ENCODE assay signal across 28 cellular contexts in the genomic region with DNA sequence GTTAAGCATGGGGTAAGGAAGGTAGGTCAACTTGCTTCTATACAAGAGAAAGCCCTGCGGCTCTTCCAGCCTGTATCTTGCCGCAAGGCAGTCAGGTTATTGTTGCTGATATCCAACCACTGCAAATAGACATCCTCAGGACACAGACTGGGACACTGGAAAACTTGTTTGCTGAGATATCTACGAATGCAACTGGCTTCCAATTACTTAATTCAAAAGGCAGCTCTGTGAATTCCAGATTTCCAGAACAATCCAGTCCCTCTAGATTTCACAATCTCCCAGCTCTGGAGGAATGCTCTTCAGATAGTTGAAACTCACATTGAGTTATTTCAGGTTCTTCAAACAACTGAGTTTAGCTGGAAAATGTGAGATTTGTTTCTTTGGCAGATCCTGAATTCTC. TPM values are rescaled to one million over a fixed set of nuclear protein-coding genes. Genes with fewer than 3 reads are reported as not detected.
A peak's percentile ranks its signal among the peaks of the same experiment; 100 is the strongest.
DNase-seq lines count a peak whose midpoint lies in the region; ATAC-seq lines count a peak whose summit lies in the region.
"Had no signal": no experiment of that assay in that cellular context is flagged by ENCODE, and none has a peak within 500 bp of the region (broad histone marks: within the 10 kb centered on the region; RNA-seq: fewer than 3 reads in every experiment).

No MANE protein-coding gene starts in this region.

- no peak overlapping the region for H3K4ac ChIP-seq in trophoblast cell (ENCODE audit: low read depth, low read length)

- no peak overlapping the region for H4K91ac ChIP-seq in trophoblast cell (ENCODE audit: low read depth, low read length)

- H3K79me1 ChIP-seq in trophoblast cell (ENCODE audit: low read length) = no peaks in the 10 kb centered on the region

- H4K8ac ChIP-seq in trophoblast cell (ENCODE audit: low read depth, low read length) = no peak overlapping the region

- ATAC-seq in GM21737 (IDR thresholded peaks at IDR 0.05; ENCODE audit: unreplicated experiment) = no peak
- ATAC-seq: activated T-cell treated with anti-CD3 and anti-CD28 coated beads, Interleukin-2, amount 50 U/mL, for 4 hours; heart left ventricle; left colon; SK-N-SH treated with all-trans-retinoic acid at 6 μM for 48 hours; stimulated activated naive CD8-positive, alpha-beta T cell treated with anti-CD3 and anti-CD28 coated beads, Interleukin-15, Interleukin-2, amounts not matched to agents 100 U/mL and 50 U/mL, for 24 hours had no signal

- no peak overlapping the region for H4K12ac ChIP-seq in trophoblast cell (ENCODE audit: low read depth, low read length)

- H2BK5ac ChIP-seq in trophoblast cell (ENCODE audit: low read depth, low read length, poor library complexity) = no peak overlapping the region

- H3K9me2 ChIP-seq in Karpas-422 (replicated peaks; ENCODE audit: insufficient read depth, low read length) = no peaks in the 10 kb centered on the region

- H3K27ac ChIP-seq in Karpas-422 (ENCODE audit: low read length) (no peak overlapping the region), trophoblast cell (ENCODE audit: low read depth, low read length) (no peak overlapping the region)
- H3K27ac ChIP-seq: heart left ventricle, RWPE1, thoracic aorta, VCaP had no signal

- H3K79me2 ChIP-seq in Karpas-422 (ENCODE audit: low read length) (no peaks in the 10 kb centered on the region), trophoblast cell (ENCODE audit: control insufficient read depth, insufficient read depth, low read length, poor library complexity) (no peaks in the 10 kb centered on the region)

- H3K23ac ChIP-seq in trophoblast cell (ENCODE audit: low read length) = no peak overlapping the region

- H3K36me3 ChIP-seq in Karpas-422 (ENCODE audit: insufficient read depth, low read length) = no peaks in the 10 kb centered on the region
- no peaks in the 10 kb centered on the region for H3K36me3 ChIP-seq in trophoblast cell (ENCODE audit: control insufficient read depth in 1 of 2, insufficient read depth in 2 of 2, low read length in 2 of 2)
- H3K36me3 ChIP-seq: heart left ventricle, thoracic aorta had no signal

- no peak overlapping the region for H2BK120ac ChIP-seq in trophoblast cell (ENCODE audit: insufficient read depth, low read length, poor library complexity)

- DNase-seq in EH (ENCODE audit: low read depth) = peak; percentile 33
- peak; percentile 23 for DNase-seq in Karpas-422
- peak; percentile 48 for DNase-seq in fibroblast of peridontal ligament (ENCODE audit: extremely low read depth)
- peak; percentile 94 to 99 for DNase-seq in trophoblast cell
- no peak for DNase-seq in SHP77 treated with DMSO at 0.1 percent for 48 hours (lab: John Stamatoyannopoulos, UW)
- no peak for DNase-seq in MV-4-11 (lab: John Stamatoyannopoulos, UW)
- DNase-seq: activated CD4-positive, alpha-beta T cell treated with anti-CD3 and anti-CD28 coated beads, Interleukin-2, amount 10 ng/mL, durations not matched to agents 24 days and 14 days; activated T-cell treated with anti-CD3 and anti-CD28 coated beads, Interleukin-2, amount 50 U/mL, for 4 hours; amygdala; CD4-positive, alpha-beta T cell; H9; heart left ventricle; left colon; NCI-H1105; NCI-H2029 treated with DMSO at 0.1 percent for 48 hours; NCI-H345; NCI-H82; stimulated activated CD4-positive, alpha-beta T cell treated with anti-CD3 and anti-CD28 coated beads, Interleukin-12 subunit alpha, Interleukin-12 subunit beta, amount 100 ng/mL, for 4 hours; stimulated activated naive CD8-positive, alpha-beta T cell treated with anti-CD3 and anti-CD28 coated beads, Interleukin-15, Interleukin-2, amounts not matched to agents 100 U/mL and 50 U/mL, for 24 hours had no signal

- WGBS in trophoblast cell (ENCODE audit: extremely low coverage, insufficient coverage, insufficient read length) = no CpG with 5 or more reads among the region's 3 CpGs

- H3K4me3 ChIP-seq in Karpas-422 (ENCODE audit: low read length) = no peak overlapping the region
- no peak overlapping the region for H3K4me3 ChIP-seq in trophoblast cell (ENCODE audit: low read depth, low read length)
- H3K4me3 ChIP-seq: heart left ventricle, thoracic aorta had no signal

- H3K27me3 ChIP-seq in Karpas-422 (ENCODE audit: low read length) = no peaks in the 10 kb centered on the region
- no peaks in the 10 kb centered on the region for H3K27me3 ChIP-seq in trophoblast cell (ENCODE audit: insufficient read depth, low read length)

- no peak overlapping the region for H3K4me2 ChIP-seq in Karpas-422 (ENCODE audit: low read depth, low read length, poor library complexity, severe bottlenecking)
- H3K4me2 ChIP-seq in trophoblast cell (ENCODE audit: low read length) = no peak overlapping the region

- H2AFZ ChIP-seq in Karpas-422 (ENCODE audit: low read length) (no peak overlapping the region), trophoblast cell (ENCODE audit: insufficient read depth, low read length, poor library complexity) (no peak overlapping the region)

- H3K9ac ChIP-seq in Karpas-422 (ENCODE audit: low read length) (no peak overlapping the region), trophoblast cell (ENCODE audit: low read length) (no peak overlapping the region)

- H2BK12ac ChIP-seq in trophoblast cell (ENCODE audit: low read length) = no peak overlapping the region

- no peaks in the 10 kb centered on the region for H4K20me1 ChIP-seq in Karpas-422 (ENCODE audit: insufficient read depth, low read depth, low read length)

- H3K14ac ChIP-seq in trophoblast cell (ENCODE audit: low read length) = no peak overlapping the region

- H3K9me3 ChIP-seq in Karpas-422 (ENCODE audit: low read length) (no peaks in the 10 kb centered on the region), trophoblast cell (ENCODE audit: insufficient read depth, low read depth, low read length) (no peaks in the 10 kb centered on the region)
- H3K9me3 ChIP-seq: heart left ventricle, thoracic aorta had no signal

- H3K18ac ChIP-seq in trophoblast cell (ENCODE audit: low read length) = no peak overlapping the region

- no peak overlapping the region for H2AK5ac ChIP-seq in trophoblast cell (ENCODE audit: low read length)

- H3K4me1 ChIP-seq in Karpas-422 (ENCODE audit: low read length) (no peaks in the 10 kb centered on the region), trophoblast cell (ENCODE audit: control insufficient read depth in 1 of 2, insufficient read depth in 2 of 2, low read length in 2 of 2) (no peaks in the 10 kb centered on the region)
- H3K4me1 ChIP-seq: heart left ventricle had no signal

RNA-seq across cellular contexts. Expression of a gene that starts 34.6 kb away (rescaled TPM):
- not detected in 2 replicates for total RNA-seq in Karpas-422 (2014; rRNA removed; shearing (Covaris generic); ENCODE audit: low replicate concordance)
- 0.03 and 0.04 TPM in 2 replicates for polyA plus RNA-seq in trophoblast cell (2013)
- total RNA-seq: activated CD4-positive, alpha-beta T cell treated with anti-CD3 and anti-CD28 coated beads, Interleukin-2, amount 10 ng/mL, durations not matched to agents 24 days and 14 days; activated T-cell treated with anti-CD3 and anti-CD28 coated beads, Interleukin-2, amount 50 U/mL, for 4 hours; bronchial epithelial cell; CD4-positive, alpha-beta T cell; H9; left colon; natural killer cell treated with Interleukin-12 subunit alpha and Interleukin-12 subunit beta and Interleukin-15 and Interleukin-18, amount 100 ng/mL, for 72 hours; osteocyte; T-helper 2 cell treated with Interferon-gamma antibody and Interleukin-4, amounts not matched to agents 100 ng/mL and 5 ng/mL, for 36 hours; thoracic aorta had no signal
- polyA plus RNA-seq: heart left ventricle had no signal

RNA-seq across cellular contexts. Expression of a gene that starts 51.8 kb away (rescaled TPM):
- total RNA-seq in Karpas-422 (2014; rRNA removed; shearing (Covaris generic); ENCODE audit: low replicate concordance) = 126 and 134 TPM in 2 replicates
- 80.2 and 85.1 TPM in 2 replicates for polyA plus RNA-seq in trophoblast cell (2013)

Comparison
In these comparisons a context has a peak if more than half of its experiments do, and no peak if none do; other contexts are left out.
1. DNase-seq: peak in EH (single experiment), Karpas-422 (single experiment), fibroblast of peridontal ligament (single experiment) and trophoblast cell (2 of 2); none in SHP77 treated with DMSO at 0.1 percent for 48 hours (single experiment) and MV-4-11 (single experiment).